In the genomic region with DNA sequence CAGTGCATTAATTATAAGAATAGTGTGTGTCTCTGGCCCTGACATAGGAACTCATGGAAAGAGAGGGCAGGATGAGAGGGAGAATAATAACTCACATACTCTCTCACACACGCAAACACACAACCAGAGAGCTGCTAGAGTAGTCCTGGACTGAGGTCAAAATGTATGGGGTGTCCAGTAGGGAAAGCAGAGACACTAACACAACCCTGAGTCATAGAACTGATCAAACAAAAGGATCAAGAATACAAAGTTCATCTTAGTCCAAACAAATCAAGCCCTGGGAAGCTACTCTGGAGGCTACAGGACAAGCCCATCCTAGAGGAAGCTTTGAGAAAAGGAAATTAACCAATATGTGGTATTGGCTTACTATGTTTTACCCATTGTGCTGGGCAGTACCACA, we compare ENCODE assay signal across 1 cellular context.
TF ChIP-seq lines count a peak whose summit lies in the region.

No MANE protein-coding gene starts in this region.

TF ChIP-seq in HepG2, 621 proteins besides CTCF, POLR2A, EP300 and RAD21 (continued from another document and continues in another):
- no peak for TF ChIP-seq HNRNPH1 (optimal IDR thresholded peaks at IDR 0.05; ENCODE audit: low read depth, low read length)
- TF ChIP-seq SRSF1 (optimal IDR thresholded peaks at IDR 0.05; ENCODE audit: low read depth, low read length), result no peak
- TF ChIP-seq SETDB1 (CRISPR knock-in tag; IDR thresholded peaks at IDR 0.05; ENCODE audit: borderline replicate concordance), result no peak
- no peak for TF ChIP-seq ZNF616 (CRISPR knock-in tag; IDR thresholded peaks at IDR 0.05; ENCODE audit: low read depth)
- peak in 1 of 2 experiments; percentile 50; a peak in 1 of 4 replicates for TF ChIP-seq NR2F1 (CRISPR knock-in tag; IDR thresholded peaks at IDR 0.05)
- no peak for TF ChIP-seq ZNF205 (CRISPR knock-in tag; IDR thresholded peaks at IDR 0.05)
- no peak for TF ChIP-seq TAF1 (CRISPR knock-in tag; IDR thresholded peaks at IDR 0.05)
- TF ChIP-seq STAT6 (CRISPR knock-in tag; IDR thresholded peaks at IDR 0.05; ENCODE audit: borderline replicate concordance), result no peak
- peak; percentile 74; the same call in 1 of the 2 replicates for TF ChIP-seq NCOR1 (IDR thresholded peaks at IDR 0.05; ENCODE audit: borderline replicate concordance, low read length)
- TF ChIP-seq AKAP8 (CRISPR knock-in tag; IDR thresholded peaks at IDR 0.05), result no peak
- no peak for TF ChIP-seq PITX1 (CRISPR knock-in tag; IDR thresholded peaks at IDR 0.05)
- TF ChIP-seq ZNF557 (CRISPR knock-in tag; IDR thresholded peaks at IDR 0.05), result no peak
- TF ChIP-seq ZBTB4 (CRISPR knock-in tag; IDR thresholded peaks at IDR 0.05; ENCODE audit: borderline replicate concordance), result no peak
- no peak for TF ChIP-seq ZNF142 (CRISPR knock-in tag; IDR thresholded peaks at IDR 0.05)
- TF ChIP-seq ZNF660 (CRISPR knock-in tag; IDR thresholded peaks at IDR 0.05; ENCODE audit: borderline replicate concordance, low read depth), result no peak
- peak; percentile 91 for TF ChIP-seq FOSL1 (CRISPR knock-in tag; IDR thresholded peaks at IDR 0.05; ENCODE audit: borderline replicate concordance)
- TF ChIP-seq MEIS2 (CRISPR knock-in tag; IDR thresholded peaks at IDR 0.05), result no peak
- TF ChIP-seq HMGA1 (CRISPR knock-in tag; conservative IDR thresholded peaks at IDR 0.05), result no peak
- no peak for TF ChIP-seq MZF1 (CRISPR knock-in tag; IDR thresholded peaks at IDR 0.05; ENCODE audit: borderline replicate concordance)
- TF ChIP-seq, protein P1, sequence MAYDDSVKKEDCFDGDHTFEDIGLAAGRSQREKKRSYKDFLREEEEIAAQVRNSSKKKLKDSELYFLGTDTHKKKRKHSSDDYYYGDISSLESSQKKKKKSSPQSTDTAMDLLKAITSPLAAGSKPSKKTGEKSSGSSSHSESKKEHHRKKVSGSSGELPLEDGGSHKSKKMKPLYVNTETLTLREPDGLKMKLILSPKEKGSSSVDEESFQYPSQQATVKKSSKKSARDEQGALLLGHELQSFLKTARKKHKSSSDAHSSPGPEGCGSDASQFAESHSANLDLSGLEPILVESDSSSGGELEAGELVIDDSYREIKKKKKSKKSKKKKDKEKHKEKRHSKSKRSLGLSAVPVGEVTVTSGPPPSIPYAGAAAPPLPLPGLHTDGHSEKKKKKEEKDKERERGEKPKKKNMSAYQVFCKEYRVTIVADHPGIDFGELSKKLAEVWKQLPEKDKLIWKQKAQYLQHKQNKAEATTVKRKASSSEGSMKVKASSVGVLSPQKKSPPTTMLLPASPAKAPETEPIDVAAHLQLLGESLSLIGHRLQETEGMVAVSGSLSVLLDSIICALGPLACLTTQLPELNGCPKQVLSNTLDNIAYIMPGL (CRISPR knock-in tag; IDR thresholded peaks at IDR 0.05; ENCODE audit: borderline replicate concordance in 1 of 2, low read depth in 1 of 2), result no peak
- no peak for TF ChIP-seq PCBP1 (IDR thresholded peaks at IDR 0.05; ENCODE audit: borderline replicate concordance, low read depth, low read length)
- 0 out of 2 replicates have a peak, but pooled peaks have one; percentile 30 for TF ChIP-seq IRF2 (CRISPR knock-in tag; IDR thresholded peaks at IDR 0.05)
- TF ChIP-seq SCMH1 (CRISPR knock-in tag; IDR thresholded peaks at IDR 0.05; ENCODE audit: borderline replicate concordance), result no peak
- TF ChIP-seq NBN (conservative IDR thresholded peaks at IDR 0.05), result no peak
- TF ChIP-seq RARA (CRISPR knock-in tag; IDR thresholded peaks at IDR 0.05), result peak; percentile 25; the same call in 1 of the 2 replicates
- no peak for TF ChIP-seq ZNF562 (CRISPR knock-in tag; IDR thresholded peaks at IDR 0.05; ENCODE audit: borderline replicate concordance)
- TF ChIP-seq ZNF18 (CRISPR knock-in tag; IDR thresholded peaks at IDR 0.05; ENCODE audit: insufficient replicate concordance), result no peak
- no peak for TF ChIP-seq SP4 (CRISPR knock-in tag; IDR thresholded peaks at IDR 0.05)
- no peak for TF ChIP-seq SOX13 (IDR thresholded peaks at IDR 0.05)
- TF ChIP-seq SOX13 (CRISPR knock-in tag; conservative IDR thresholded peaks at IDR 0.05 in 1 of 2, IDR thresholded peaks at IDR 0.05 in 1 of 2), result peak in 1 of 2 experiments; percentile 84; a peak in 2 of 4 replicates
- no peak for TF ChIP-seq ATAD3A (CRISPR knock-in tag; IDR thresholded peaks at IDR 0.05)
- no peak for TF ChIP-seq TAF15 (IDR thresholded peaks at IDR 0.05; ENCODE audit: low read depth, low read length, poor library complexity, severe bottlenecking)
- TF ChIP-seq ZNF556 (CRISPR knock-in tag; IDR thresholded peaks at IDR 0.05; ENCODE audit: borderline replicate concordance), result no peak
- TF ChIP-seq MAFK (conservative IDR thresholded peaks at IDR 0.05 in 1 of 2, IDR thresholded peaks at IDR 0.05 in 1 of 2; ENCODE audit: low read length in 2 of 2), result no peak
- peak; percentile 86 for TF ChIP-seq MIXL1 (CRISPR knock-in tag; IDR thresholded peaks at IDR 0.05)
- TF ChIP-seq, protein P2, sequence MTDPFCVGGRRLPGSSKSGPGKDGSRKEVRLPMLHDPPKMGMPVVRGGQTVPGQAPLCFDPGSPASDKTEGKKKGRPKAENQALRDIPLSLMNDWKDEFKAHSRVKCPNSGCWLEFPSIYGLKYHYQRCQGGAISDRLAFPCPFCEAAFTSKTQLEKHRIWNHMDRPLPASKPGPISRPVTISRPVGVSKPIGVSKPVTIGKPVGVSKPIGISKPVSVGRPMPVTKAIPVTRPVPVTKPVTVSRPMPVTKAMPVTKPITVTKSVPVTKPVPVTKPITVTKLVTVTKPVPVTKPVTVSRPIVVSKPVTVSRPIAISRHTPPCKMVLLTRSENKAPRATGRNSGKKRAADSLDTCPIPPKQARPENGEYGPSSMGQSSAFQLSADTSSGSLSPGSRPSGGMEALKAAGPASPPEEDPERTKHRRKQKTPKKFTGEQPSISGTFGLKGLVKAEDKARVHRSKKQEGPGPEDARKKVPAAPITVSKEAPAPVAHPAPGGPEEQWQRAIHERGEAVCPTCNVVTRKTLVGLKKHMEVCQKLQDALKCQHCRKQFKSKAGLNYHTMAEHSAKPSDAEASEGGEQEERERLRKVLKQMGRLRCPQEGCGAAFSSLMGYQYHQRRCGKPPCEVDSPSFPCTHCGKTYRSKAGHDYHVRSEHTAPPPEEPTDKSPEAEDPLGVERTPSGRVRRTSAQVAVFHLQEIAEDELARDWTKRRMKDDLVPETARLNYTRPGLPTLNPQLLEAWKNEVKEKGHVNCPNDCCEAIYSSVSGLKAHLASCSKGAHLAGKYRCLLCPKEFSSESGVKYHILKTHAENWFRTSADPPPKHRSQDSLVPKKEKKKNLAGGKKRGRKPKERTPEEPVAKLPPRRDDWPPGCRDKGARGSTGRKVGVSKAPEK (CRISPR knock-in tag; IDR thresholded peaks at IDR 0.05; ENCODE audit: borderline replicate concordance), result no peak
- TF ChIP-seq ATF7 (IDR thresholded peaks at IDR 0.05), result no peak
- no peak for TF ChIP-seq ATF7 (CRISPR knock-in tag; IDR thresholded peaks at IDR 0.05)
- no peak for TF ChIP-seq KDM5B (CRISPR knock-in tag; IDR thresholded peaks at IDR 0.05; ENCODE audit: borderline replicate concordance)
- TF ChIP-seq ZNF224 (CRISPR knock-in tag; IDR thresholded peaks at IDR 0.05), result no peak
- no peak for TF ChIP-seq SIX4 (CRISPR knock-in tag; IDR thresholded peaks at IDR 0.05)
- no peak for TF ChIP-seq TEF (CRISPR knock-in tag; IDR thresholded peaks at IDR 0.05)
- TF ChIP-seq KDM3A (CRISPR knock-in tag; IDR thresholded peaks at IDR 0.05; ENCODE audit: low read depth), result no peak
- TF ChIP-seq PTBP1 (IDR thresholded peaks at IDR 0.05; ENCODE audit: low read depth, low read length, poor library complexity, severe bottlenecking), result no peak
- TF ChIP-seq ZBTB20 (CRISPR knock-in tag; IDR thresholded peaks at IDR 0.05; ENCODE audit: borderline replicate concordance, low read depth), result peak; percentile 62; the same call in 1 of the 2 replicates
- TF ChIP-seq ZNF780A (CRISPR knock-in tag; IDR thresholded peaks at IDR 0.05), result no peak
- no peak for TF ChIP-seq NR3C1 (CRISPR knock-in tag; IDR thresholded peaks at IDR 0.05)
- TF ChIP-seq ZNF546 (CRISPR knock-in tag; conservative IDR thresholded peaks at IDR 0.05), result no peak
